In genomic region chr5:38403407-38403806, GRCh38 we compare ENCODE assay signal across 19 cellular contexts.
A peak's percentile ranks its signal among the peaks of the same experiment; 100 is the strongest.
DNase-seq lines count a peak whose midpoint lies in the region; ATAC-seq, FAIRE-seq and TF ChIP-seq lines count a peak whose summit lies in the region.
"Had no signal": no experiment of that assay in that cellular context is flagged by ENCODE, and none has a peak within 500 bp of the region (broad histone marks: within the 10 kb centered on the region; RNA-seq: fewer than 3 reads in every experiment).

No MANE protein-coding gene starts in this region.

- H3K4me3 ChIP-seq in A549 (no peak overlapping the region), brain microvascular endothelial cell (ENCODE audit: low read depth, low read length) (no peak overlapping the region), foreskin fibroblast (ENCODE audit: low read depth in 1 of 2, low read length in 2 of 2) (no peak overlapping the region)
- H3K4me3 ChIP-seq: PC-9, psoas muscle had no signal

- 4% methylated on average over 5 of the region's 5 CpGs for WGBS in A549 (ENCODE audit: missing lambda C conversion rate)

- CTCF ChIA-PET in A549 (lab: Yijun Ruan, JAX), result interaction anchor here (1.8 to 3.1 kb wide), 3 partner anchors 8 to 21 kb away, joined by 4 to 10 read pairs (median 8); no protein-coding TSS in a partner anchor

- H3K4me2 ChIP-seq in A549, result no peak overlapping the region
- H3K4me2 ChIP-seq: PC-9 had no signal

- POLR2A ChIA-PET in A549 (lab: Yijun Ruan, JAX), result no interaction called here

- no peak for FAIRE-seq in A549 (lab: Jason Lieb, UNC)

- H3K9me3 ChIP-seq in A549, result peaks cover 41% of the 10 kb centered on the region
- H3K9me3 ChIP-seq: psoas muscle had no signal

- TF ChIP-seq EP300 in A549 (IDR thresholded peaks at IDR 0.05), result no peak

- DNase-seq in A549 (ENCODE audit: low read depth in 1 of 2, low spot score in 1 of 2), result no peak
- DNase-seq in HT1080 (ENCODE audit: low read depth), result peak; percentile 36
- peak; percentile 69 for DNase-seq in brain microvascular endothelial cell
- peak; percentile 49 to 60 for DNase-seq in foreskin fibroblast
- no peak for DNase-seq in H4 (ENCODE audit: low spot score)
- DNase-seq in Kasumi-1 (lab: John Stamatoyannopoulos, UW), result no peak
- no peak for DNase-seq in UCSD-AML1 (lab: John Stamatoyannopoulos, UW; ENCODE audit: unreplicated experiment)
- no peak for DNase-seq in NCI-H345 treated with DMSO at 0.1 percent for 48 hours (lab: John Stamatoyannopoulos, UW; ENCODE audit: unreplicated experiment)
- DNase-seq: activated CD4-positive, alpha-beta memory T cell treated with anti-CD3 and anti-CD28 coated beads, Interleukin-2, amount 10 ng/mL, durations not matched to agents 7 days and 5 days; activated naive CD8-positive, alpha-beta T cell treated with anti-CD3 and anti-CD28 coated beads, Interleukin-2, amount 10 ng/mL, durations not matched to agents 7 days and 5 days; activated T-cell treated with anti-CD3 and anti-CD28 coated beads, Interleukin-2, amount 50 U/mL, for 72 hours; central memory CD4-positive, alpha-beta T cell; H9; mesendoderm; MM.1S; NCI-H187 treated with DMSO at 0.1 percent for 48 hours; NCI-H526 treated with DMSO at 0.1 percent for 48 hours; PC-9; psoas muscle had no signal

- no peaks in the 10 kb centered on the region for H3K4me1 ChIP-seq in A549
- H3K4me1 ChIP-seq: psoas muscle had no signal

- no peak for TF ChIP-seq RAD21 in A549 (conservative IDR thresholded peaks at IDR 0.05 in 1 of 2, IDR thresholded peaks at IDR 0.05 in 1 of 2)

- H3K27me3 ChIP-seq in brain microvascular endothelial cell (replicated peaks), result no peaks in the 10 kb centered on the region

- 0 out of 6 replicates have a peak, but pooled peaks have one; percentile 38 to 59 for ATAC-seq in A549
- ATAC-seq: activated T-cell treated with anti-CD3 and anti-CD28 coated beads, Interleukin-2, amount 50 U/mL, for 72 hours; psoas muscle had no signal

- no peak overlapping the region for H3K27ac ChIP-seq in A549
- H3K27ac ChIP-seq in brain microvascular endothelial cell, result no peak overlapping the region
- H3K27ac ChIP-seq: PC-9, psoas muscle had no signal

- TF ChIP-seq CTCF in A549 (IDR thresholded peaks at IDR 0.05) (no peak), brain microvascular endothelial cell (IDR thresholded peaks at IDR 0.05; ENCODE audit: low read depth, low read length, missing control alignments) (no peak), foreskin fibroblast (IDR thresholded peaks at IDR 0.05; ENCODE audit: low read depth, low read length) (no peak)

- in situ Hi-C loops in brain microvascular endothelial cell (cut with HindIII; ENCODE audit: low pct_ligation_motif_present, low sequenced_read_pairs), result no loop called here

- no peak for TF ChIP-seq POLR2A in A549 (IDR thresholded peaks at IDR 0.05; ENCODE audit: low read length)

- H3K36me3 ChIP-seq in brain microvascular endothelial cell (replicated peaks), result no peaks in the 10 kb centered on the region

TF ChIP-seq in A549, 52 proteins besides CTCF, POLR2A, EP300 and RAD21:
- TF ChIP-seq KDM1A (IDR thresholded peaks at IDR 0.05; ENCODE audit: low read depth) (no peak), MYC (IDR thresholded peaks at IDR 0.05; ENCODE audit: borderline replicate concordance, low read length) (no peak), PHF8 (IDR thresholded peaks at IDR 0.05; ENCODE audit: borderline replicate concordance, low read depth) (no peak), CBX2 (IDR thresholded peaks at IDR 0.05; ENCODE audit: borderline replicate concordance, low read depth) (no peak)

Comparison
In these comparisons a context has a peak if more than half of its experiments do, and no peak if none do; other contexts are left out.
1. DNase-seq: peak in HT1080 (single experiment), brain microvascular endothelial cell (single experiment) and foreskin fibroblast (2 of 2); none in A549 (0 of 2), H4 (single experiment), Kasumi-1 (0 of 2), UCSD-AML1 (single experiment) and NCI-H345 treated with DMSO at 0.1 percent for 48 hours (single experiment).